In the genomic region with DNA sequence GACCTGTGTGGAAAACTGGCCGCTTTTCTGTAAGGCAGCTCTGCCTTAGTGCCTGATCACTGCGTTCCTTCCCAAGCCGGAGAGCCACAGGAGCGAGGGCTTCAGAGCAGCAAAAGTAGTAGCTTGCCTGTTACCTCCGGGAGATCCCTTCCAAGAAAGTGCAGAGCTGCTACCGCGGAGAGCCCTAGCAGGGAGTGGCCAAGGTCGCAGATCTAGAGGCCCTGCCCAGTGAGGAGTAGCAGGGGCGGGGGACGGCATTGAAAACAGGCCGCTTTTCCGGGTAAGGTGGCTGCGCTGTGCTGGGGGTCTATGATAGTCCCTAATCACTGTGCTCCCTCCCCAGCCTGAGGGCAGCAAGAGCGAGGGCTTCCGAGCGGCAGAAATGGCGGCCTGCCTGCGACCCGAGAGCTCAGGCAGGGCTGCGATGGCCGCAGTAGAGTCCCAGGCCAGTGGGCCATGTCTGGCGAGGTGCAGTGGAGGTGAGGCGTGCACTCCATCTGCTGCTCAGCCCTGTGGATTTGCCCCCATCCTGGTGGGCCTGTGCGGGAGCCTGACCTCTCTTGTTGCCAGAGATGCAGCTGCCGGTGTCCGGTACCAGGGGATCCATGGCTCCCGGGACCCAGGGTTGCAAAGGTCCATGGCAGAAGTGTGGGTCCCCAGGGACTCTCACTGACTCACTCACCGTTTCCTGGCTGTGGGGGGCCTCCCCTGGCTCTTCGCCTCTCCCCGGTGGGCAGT, we compare ENCODE assay signal across 19 cellular contexts.
A peak's percentile ranks its signal among the peaks of the same experiment; 100 is the strongest.
DNase-seq lines count a peak whose midpoint lies in the region; ATAC-seq and TF ChIP-seq lines count a peak whose summit lies in the region.
"Had no signal": no experiment of that assay in that cellular context is flagged by ENCODE, and none has a peak within 500 bp of the region (broad histone marks: within the 10 kb centered on the region; RNA-seq: fewer than 3 reads in every experiment).

No MANE protein-coding gene starts in this region.

- TF ChIP-seq CTCF in GM23338 (conservative IDR thresholded peaks at IDR 0.05; ENCODE audit: low read depth in 2 of 2): no peak
- TF ChIP-seq CTCF in foreskin keratinocyte (conservative IDR thresholded peaks at IDR 0.05): no peak
- no peak for TF ChIP-seq CTCF in gastroesophageal sphincter (IDR thresholded peaks at IDR 0.05)
- TF ChIP-seq CTCF in hepatocyte (IDR thresholded peaks at IDR 0.05; ENCODE audit: poor library complexity): no peak

- H3K27me3 Mint-ChIP-seq in GM23338 (ENCODE audit: insufficient read depth, low read depth, poor library complexity): peaks cover 2% of the 10 kb centered on the region
- no peaks in the 10 kb centered on the region for H3K27me3 Mint-ChIP-seq in central memory CD8-positive, alpha-beta T cell
- H3K27me3 Mint-ChIP-seq: CD4-positive, alpha-beta T cell had no signal

- DNase-seq in GM23338 (ENCODE audit: low spot score) (no peak), substantia nigra (lab: John Stamatoyannopoulos, UW) (no peak), foreskin keratinocyte (no peak), Ammon's horn (ENCODE audit: low spot score) (no peak), hepatocyte (ENCODE audit: low spot score) (no peak)
- DNase-seq in central memory CD8-positive, alpha-beta T cell (ENCODE audit: low spot score in 2 of 2): no peak
- DNase-seq: CD4-positive, alpha-beta T cell; H7; NCI-H1048; NCI-H1417; NCI-H1694; NCI-H526 treated with DMSO at 0.1 percent for 48 hours; PC-9 had no signal

- H3K27ac ChIP-seq in GM23338 (ENCODE audit: low read depth): no peak overlapping the region
- peak overlapping the region; percentile 43 for H3K27ac ChIP-seq in layer of hippocampus (ENCODE audit: low read depth, low read length)
- peak overlapping the region; percentile 24 for H3K27ac ChIP-seq in substantia nigra (ENCODE audit: low read depth, low read length, poor library complexity, severe bottlenecking)
- no peak overlapping the region for H3K27ac ChIP-seq in foreskin keratinocyte
- H3K27ac ChIP-seq in gastroesophageal sphincter: no peak overlapping the region
- no peak overlapping the region for H3K27ac ChIP-seq in hepatocyte
- H3K27ac ChIP-seq: BLaER1, HL-60, PC-9 had no signal

- H3K27ac Mint-ChIP-seq in GM23338: no peak overlapping the region
- H3K27ac Mint-ChIP-seq in central memory CD8-positive, alpha-beta T cell (ENCODE audit: low read depth): peak overlapping the region; percentile 36
- H3K27ac Mint-ChIP-seq: CD4-positive, alpha-beta T cell; IgD-negative memory B cell had no signal

- H3K36me3 ChIP-seq in GM23338 (ENCODE audit: insufficient read depth): no peaks in the 10 kb centered on the region; the same call in 1 of the 2 replicates
- H3K36me3 ChIP-seq in gastroesophageal sphincter: no peaks in the 10 kb centered on the region
- H3K36me3 ChIP-seq in hepatocyte (replicated peaks; ENCODE audit: insufficient read depth, low read depth): no peaks in the 10 kb centered on the region
- H3K36me3 ChIP-seq: BLaER1 had no signal

- no peaks in the 10 kb centered on the region for H3F3A ChIP-seq in GM23338 (replicated peaks; ENCODE audit: low read depth)

- H3K9me2 ChIP-seq in GM23338 (ENCODE audit: insufficient read depth): no peaks in the 10 kb centered on the region; the same call in 1 of the 2 replicates
- no peaks in the 10 kb centered on the region for H3K9me2 ChIP-seq in hepatocyte (replicated peaks; ENCODE audit: insufficient read depth)

- peaks cover 0 to 1% (median 0%) of the 10 kb centered on the region in 3 donors for H3K9me3 ChIP-seq in gastroesophageal sphincter
- no peaks in the 10 kb centered on the region for H3K9me3 ChIP-seq in hepatocyte (ENCODE audit: low read depth)

- no peak for TF ChIP-seq EP300 in gastroesophageal sphincter (IDR thresholded peaks at IDR 0.05)

- no peak for TF ChIP-seq POLR2A in gastroesophageal sphincter (IDR thresholded peaks at IDR 0.05)

- no peaks in the 10 kb centered on the region for H3K4me1 Mint-ChIP-seq in GM23338
- H3K4me1 Mint-ChIP-seq in central memory CD8-positive, alpha-beta T cell: no peaks in the 10 kb centered on the region

- H2AFZ ChIP-seq in GM23338: peak overlapping the region; percentile 59; the same call in 1 of the 2 replicates
- no peak overlapping the region for H2AFZ ChIP-seq in hepatocyte
- H2AFZ ChIP-seq: PC-9 had no signal

- WGBS in gastroesophageal sphincter (ENCODE audit: low coverage in 1 of 2), 2 donors: 78 to 92% methylated on average over 4 to 8 of the region's 30 CpGs
- 97% methylated on average over 30 of the region's 30 CpGs for WGBS in hepatocyte (ENCODE audit: low lambda C conversion rate, missing lambda C conversion rate)

- no peak overlapping the region for H3K4me3 Mint-ChIP-seq in GM23338
- H3K4me3 Mint-ChIP-seq in central memory CD8-positive, alpha-beta T cell: no peak overlapping the region
- H3K4me3 Mint-ChIP-seq: CD4-positive, alpha-beta T cell; IgD-negative memory B cell had no signal

- no peaks in the 10 kb centered on the region for H3K79me2 ChIP-seq in GM23338 (replicated peaks; ENCODE audit: insufficient read depth)
- no peaks in the 10 kb centered on the region for H3K79me2 ChIP-seq in hepatocyte

- ATAC-seq in GM23338: no peak
- no peak for ATAC-seq in central memory CD8-positive, alpha-beta T cell (replicated peaks; ENCODE audit: extremely low read depth, poor library complexity, severe bottlenecking)
- ATAC-seq in foreskin keratinocyte: no peak
- no peak for ATAC-seq in gastroesophageal sphincter
- ATAC-seq: Right ventricle myocardium inferior had no signal

- H3K27me3 ChIP-seq in GM23338 (ENCODE audit: insufficient read depth) (no peaks in the 10 kb centered on the region), layer of hippocampus (ENCODE audit: control insufficient read depth, insufficient read depth, low read length) (no peaks in the 10 kb centered on the region), foreskin keratinocyte (no peaks in the 10 kb centered on the region), gastroesophageal sphincter (no peaks in the 10 kb centered on the region), hepatocyte (no peaks in the 10 kb centered on the region)
- H3K27me3 ChIP-seq: BLaER1 had no signal

- H3K4me3 ChIP-seq in GM23338: no peak overlapping the region
- no peak overlapping the region for H3K4me3 ChIP-seq in gastroesophageal sphincter
- H3K4me3 ChIP-seq in hepatocyte: no peak overlapping the region
- H3K4me3 ChIP-seq: BLaER1, PC-9 had no signal

- H4K20me1 ChIP-seq in GM23338 (replicated peaks; ENCODE audit: insufficient read depth): no peaks in the 10 kb centered on the region
- no peaks in the 10 kb centered on the region for H4K20me1 ChIP-seq in hepatocyte (ENCODE audit: insufficient read depth, poor library complexity, severe bottlenecking)
- H4K20me1 ChIP-seq: BLaER1 had no signal

- no peaks in the 10 kb centered on the region for H3K4me1 ChIP-seq in GM23338 (ENCODE audit: insufficient read depth)
- H3K4me1 ChIP-seq in foreskin keratinocyte: no peaks in the 10 kb centered on the region
- no peaks in the 10 kb centered on the region for H3K4me1 ChIP-seq in gastroesophageal sphincter
- H3K4me1 ChIP-seq in hepatocyte (ENCODE audit: insufficient read depth): no peaks in the 10 kb centered on the region
- H3K4me1 ChIP-seq: BLaER1 had no signal

- peaks cover 7% of the 10 kb centered on the region for H3K36me3 Mint-ChIP-seq in GM23338 (ENCODE audit: low read depth)
- H3K36me3 Mint-ChIP-seq in central memory CD8-positive, alpha-beta T cell (ENCODE audit: insufficient read depth): no peaks in the 10 kb centered on the region

- H3K9me3 Mint-ChIP-seq in GM23338: peaks cover 9% of the 10 kb centered on the region
- no peaks in the 10 kb centered on the region for H3K9me3 Mint-ChIP-seq in central memory CD8-positive, alpha-beta T cell
- H3K9me3 Mint-ChIP-seq: CD4-positive, alpha-beta T cell had no signal

- H3K4me2 ChIP-seq in GM23338 (no peak overlapping the region), hepatocyte (no peak overlapping the region)
- H3K4me2 ChIP-seq: BLaER1, PC-9 had no signal

TF ChIP-seq in GM23338, 12 proteins besides CTCF, POLR2A, EP300 and RAD21 (continues in another document):
- TF ChIP-seq, protein P1, sequence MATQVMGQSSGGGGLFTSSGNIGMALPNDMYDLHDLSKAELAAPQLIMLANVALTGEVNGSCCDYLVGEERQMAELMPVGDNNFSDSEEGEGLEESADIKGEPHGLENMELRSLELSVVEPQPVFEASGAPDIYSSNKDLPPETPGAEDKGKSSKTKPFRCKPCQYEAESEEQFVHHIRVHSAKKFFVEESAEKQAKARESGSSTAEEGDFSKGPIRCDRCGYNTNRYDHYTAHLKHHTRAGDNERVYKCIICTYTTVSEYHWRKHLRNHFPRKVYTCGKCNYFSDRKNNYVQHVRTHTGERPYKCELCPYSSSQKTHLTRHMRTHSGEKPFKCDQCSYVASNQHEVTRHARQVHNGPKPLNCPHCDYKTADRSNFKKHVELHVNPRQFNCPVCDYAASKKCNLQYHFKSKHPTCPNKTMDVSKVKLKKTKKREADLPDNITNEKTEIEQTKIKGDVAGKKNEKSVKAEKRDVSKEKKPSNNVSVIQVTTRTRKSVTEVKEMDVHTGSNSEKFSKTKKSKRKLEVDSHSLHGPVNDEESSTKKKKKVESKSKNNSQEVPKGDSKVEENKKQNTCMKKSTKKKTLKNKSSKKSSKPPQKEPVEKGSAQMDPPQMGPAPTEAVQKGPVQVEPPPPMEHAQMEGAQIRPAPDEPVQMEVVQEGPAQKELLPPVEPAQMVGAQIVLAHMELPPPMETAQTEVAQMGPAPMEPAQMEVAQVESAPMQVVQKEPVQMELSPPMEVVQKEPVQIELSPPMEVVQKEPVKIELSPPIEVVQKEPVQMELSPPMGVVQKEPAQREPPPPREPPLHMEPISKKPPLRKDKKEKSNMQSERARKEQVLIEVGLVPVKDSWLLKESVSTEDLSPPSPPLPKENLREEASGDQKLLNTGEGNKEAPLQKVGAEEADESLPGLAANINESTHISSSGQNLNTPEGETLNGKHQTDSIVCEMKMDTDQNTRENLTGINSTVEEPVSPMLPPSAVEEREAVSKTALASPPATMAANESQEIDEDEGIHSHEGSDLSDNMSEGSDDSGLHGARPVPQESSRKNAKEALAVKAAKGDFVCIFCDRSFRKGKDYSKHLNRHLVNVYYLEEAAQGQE (IDR thresholded peaks at IDR 0.05; ENCODE audit: unreplicated experiment): no peak
- TF ChIP-seq CREB1 (CRISPR knock-in tag; IDR thresholded peaks at IDR 0.05; ENCODE audit: low read depth): no peak

Comparison
In these comparisons a context has a peak if more than half of its experiments do, and no peak if none do; other contexts are left out.
1. H3K27ac ChIP-seq: peak in layer of hippocampus (single experiment) and substantia nigra (single experiment); none in GM23338 (single experiment), foreskin keratinocyte (single experiment), gastroesophageal sphincter (0 of 4) and hepatocyte (single experiment).